18 cellular contexts compared by ENCODE assay signal in genomic region chr22:21819183-21819770, GRCh38. TPM values are rescaled to one million over a fixed set of nuclear protein-coding genes. Genes with fewer than 3 reads are reported as not detected.
DNase-seq lines count a peak whose midpoint lies in the region; ATAC-seq, FAIRE-seq and TF ChIP-seq lines count a peak whose summit lies in the region.
"Had no signal": no experiment of that assay in that cellular context is flagged by ENCODE, and none has a peak within 500 bp of the region (broad histone marks: within the 10 kb centered on the region; RNA-seq: fewer than 3 reads in every experiment).

No MANE protein-coding gene starts in this region.

- peaks cover 63 to 99% (median 83%) of the 10 kb centered on the region in 11 experiments for H4K20me1 ChIP-seq in BLaER1 treated with 17β-estradiol and CSF1 and Interleukin-3, amounts not matched to agents 10 nM and 100 nM

- no peak for FAIRE-seq in GM19239 (lab: Jason Lieb, UNC)

- H3K4me3 ChIP-seq in BLaER1 treated with 17β-estradiol and CSF1 and Interleukin-3, amounts not matched to agents 10 nM and 100 nM, result no peak overlapping the region
- H3K4me3 ChIP-seq: body of pancreas, uterus had no signal

- H3K4me1 ChIP-seq in BLaER1 treated with 17β-estradiol and CSF1 and Interleukin-3, amounts not matched to agents 10 nM and 100 nM, result peaks cover 56 to 82% (median 74%) of the 10 kb centered on the region in 10 experiments
- H3K4me1 ChIP-seq: uterus had no signal

- peak overlapping the region; percentile 81 to 100 (median 96) for H3K4me2 ChIP-seq in BLaER1 treated with 17β-estradiol and CSF1 and Interleukin-3, amounts not matched to agents 10 nM and 100 nM

- CTCF ChIA-PET in activated CD4-positive, alpha-beta T cell treated with anti-CD3 and anti-CD28 coated beads, Interleukin-2, amount 10 ng/mL, durations not matched to agents 7 days and 5 days (lab: Charles Lee), result interaction anchor here (0.6 to 1.1 kb wide), 4 partner anchors 33 to 1300 kb away, joined by 3 to 4 read pairs (median 3); no protein-coding TSS in a partner anchor

- H3K27me3 Mint-ChIP-seq in HFFc6 (ENCODE audit: insufficient read depth), result no peaks in the 10 kb centered on the region; the same call in 1 of the 2 replicates
- no peaks in the 10 kb centered on the region for H3K27me3 Mint-ChIP-seq in dendritic cell treated with granulocyte-macrophage colony-stimulating factor and Interleukin-4, amounts not matched to agents 40 ng/mL and 50 ng/mL, for 4 days
- H3K27me3 Mint-ChIP-seq in naive thymus-derived CD8-positive, alpha-beta T cell, result no peaks in the 10 kb centered on the region
- H3K27me3 Mint-ChIP-seq in activated CD4-positive, alpha-beta T cell treated with anti-CD3 and anti-CD28 coated beads, Interleukin-2, amount 10 ng/mL, durations not matched to agents 7 days and 5 days, result no peaks in the 10 kb centered on the region

- no peak for TF ChIP-seq CTCF in HFFc6 (IDR thresholded peaks at IDR 0.05)

- no peaks in the 10 kb centered on the region for H3K9me3 Mint-ChIP-seq in HFFc6
- no peaks in the 10 kb centered on the region for H3K9me3 Mint-ChIP-seq in dendritic cell treated with granulocyte-macrophage colony-stimulating factor and Interleukin-4, amounts not matched to agents 40 ng/mL and 50 ng/mL, for 4 days
- H3K9me3 Mint-ChIP-seq in naive thymus-derived CD8-positive, alpha-beta T cell, result no peaks in the 10 kb centered on the region
- H3K9me3 Mint-ChIP-seq in activated CD4-positive, alpha-beta T cell treated with anti-CD3 and anti-CD28 coated beads, Interleukin-2, amount 10 ng/mL, durations not matched to agents 7 days and 5 days, result no peaks in the 10 kb centered on the region
- H3K9me3 Mint-ChIP-seq: activated naive CD4-positive, alpha-beta T cell treated with anti-CD3 and anti-CD28 coated beads for 36 hours had no signal

- H3K9me3 ChIP-seq in BLaER1 treated with 17β-estradiol and CSF1 and Interleukin-3, amounts not matched to agents 10 nM and 100 nM (replicated peaks in 1 of 11), result no peaks in the 10 kb centered on the region
- H3K9me3 ChIP-seq: body of pancreas, uterus had no signal

- no peak for DNase-seq in HFFc6
- DNase-seq in naive thymus-derived CD8-positive, alpha-beta T cell, result no peak
- no peak for DNase-seq in GM19239 (ENCODE audit: insufficient read length, low spot score)
- DNase-seq in NCI-H128 (lab: John Stamatoyannopoulos, UW; ENCODE audit: unreplicated experiment), result no peak
- DNase-seq in activated CD4-positive, alpha-beta T cell treated with anti-CD3 and anti-CD28 coated beads, Interleukin-2, amount 10 ng/mL, durations not matched to agents 7 days and 5 days, result no peak
- DNase-seq in A172 (ENCODE audit: low spot score), result no peak
- DNase-seq: activated naive CD4-positive, alpha-beta T cell treated with anti-CD3 and anti-CD28 coated beads for 36 hours; body of pancreas; dermis blood vessel endothelial cell; mesenchymal stem cell; NCI-H2029; NCI-H446 treated with DMSO at 0.1 percent for 48 hours; occipital lobe; right cardiac atrium; uterus had no signal

- intact Hi-C loops in dendritic cell treated with granulocyte-macrophage colony-stimulating factor and Interleukin-4, amounts not matched to agents 40 ng/mL and 50 ng/mL, for 4 days (cut with micrococcal nuclease), result loop anchor here (5.0 kb wide), 1 partner anchor 43 kb away; no protein-coding TSS in a partner anchor

- peaks cover 59% of the 10 kb centered on the region for H3K4me1 Mint-ChIP-seq in HFFc6 (ENCODE audit: low read depth)
- peaks cover 80% of the 10 kb centered on the region for H3K4me1 Mint-ChIP-seq in dendritic cell treated with granulocyte-macrophage colony-stimulating factor and Interleukin-4, amounts not matched to agents 40 ng/mL and 50 ng/mL, for 4 days (ENCODE audit: low read depth)
- H3K4me1 Mint-ChIP-seq in naive thymus-derived CD8-positive, alpha-beta T cell, result peaks cover 31 to 87% (median 76%) of the 10 kb centered on the region in 4 donors
- H3K4me1 Mint-ChIP-seq in activated CD4-positive, alpha-beta T cell treated with anti-CD3 and anti-CD28 coated beads, Interleukin-2, amount 10 ng/mL, durations not matched to agents 7 days and 5 days, result peaks cover 53% of the 10 kb centered on the region

- H3K9ac ChIP-seq in BLaER1 treated with 17β-estradiol and CSF1 and Interleukin-3, amounts not matched to agents 10 nM and 100 nM, result peak overlapping the region in 5 of 11 experiments; percentile 10 to 77 (median 26); a peak in 4 of 22 replicates

- H3K27ac ChIP-seq in BLaER1 treated with 17β-estradiol and CSF1 and Interleukin-3, amounts not matched to agents 10 nM and 100 nM, result peak overlapping the region in 10 of 11 experiments; percentile 11 to 96 (median 84); a peak in 11 of 22 replicates
- H3K27ac ChIP-seq: body of pancreas, uterus had no signal

- H3K27ac Mint-ChIP-seq in HFFc6, result peak overlapping the region; percentile 99
- peak overlapping the region; percentile 99 for H3K27ac Mint-ChIP-seq in dendritic cell treated with granulocyte-macrophage colony-stimulating factor and Interleukin-4, amounts not matched to agents 40 ng/mL and 50 ng/mL, for 4 days
- peak overlapping the region; percentile 93 to 100 (median 97) for H3K27ac Mint-ChIP-seq in naive thymus-derived CD8-positive, alpha-beta T cell
- no peak overlapping the region for H3K27ac Mint-ChIP-seq in activated CD4-positive, alpha-beta T cell treated with anti-CD3 and anti-CD28 coated beads, Interleukin-2, amount 10 ng/mL, durations not matched to agents 7 days and 5 days
- H3K27ac Mint-ChIP-seq: activated naive CD4-positive, alpha-beta T cell treated with anti-CD3 and anti-CD28 coated beads for 36 hours had no signal

- ATAC-seq in naive thymus-derived CD8-positive, alpha-beta T cell, result no peak
- ATAC-seq: body of pancreas, esophagus mucosa, right cardiac atrium had no signal

- no peaks in the 10 kb centered on the region for H3K27me3 ChIP-seq in BLaER1 treated with 17β-estradiol and CSF1 and Interleukin-3, amounts not matched to agents 10 nM and 100 nM
- H3K27me3 ChIP-seq: body of pancreas, uterus had no signal

- H3K4me3 Mint-ChIP-seq in HFFc6, result no peak overlapping the region
- H3K4me3 Mint-ChIP-seq in dendritic cell treated with granulocyte-macrophage colony-stimulating factor and Interleukin-4, amounts not matched to agents 40 ng/mL and 50 ng/mL, for 4 days, result peak overlapping the region; percentile 86
- peak overlapping the region in 5 of 10 donors; percentile 26 to 55 (median 40) for H3K4me3 Mint-ChIP-seq in naive thymus-derived CD8-positive, alpha-beta T cell
- no peak overlapping the region for H3K4me3 Mint-ChIP-seq in activated CD4-positive, alpha-beta T cell treated with anti-CD3 and anti-CD28 coated beads, Interleukin-2, amount 10 ng/mL, durations not matched to agents 7 days and 5 days
- H3K4me3 Mint-ChIP-seq: activated naive CD4-positive, alpha-beta T cell treated with anti-CD3 and anti-CD28 coated beads for 36 hours had no signal

- H3K36me3 ChIP-seq in BLaER1 treated with 17β-estradiol and CSF1 and Interleukin-3, amounts not matched to agents 10 nM and 100 nM, result peaks cover 0 to 26% (median 8%) of the 10 kb centered on the region in 11 experiments; a peak in 8 of 22 replicates
- H3K36me3 ChIP-seq: uterus had no signal

- POLR2A ChIA-PET in naive thymus-derived CD8-positive, alpha-beta T cell (lab: Charles Lee), result no interaction called here
- POLR2A ChIA-PET in activated CD4-positive, alpha-beta T cell treated with anti-CD3 and anti-CD28 coated beads, Interleukin-2, amount 10 ng/mL, durations not matched to agents 7 days and 5 days (lab: Charles Lee), result interaction anchor here (0.5 kb wide), 1 partner anchor 237 kb away, joined by 5 read pairs; no protein-coding TSS in a partner anchor

- no peaks in the 10 kb centered on the region for H3K36me3 Mint-ChIP-seq in HFFc6 (ENCODE audit: low read depth)
- peaks cover 57% of the 10 kb centered on the region for H3K36me3 Mint-ChIP-seq in dendritic cell treated with granulocyte-macrophage colony-stimulating factor and Interleukin-4, amounts not matched to agents 40 ng/mL and 50 ng/mL, for 4 days (ENCODE audit: low read depth)
- H3K36me3 Mint-ChIP-seq in naive thymus-derived CD8-positive, alpha-beta T cell, result peaks cover 0 to 8% (median 0%) of the 10 kb centered on the region in 3 donors
- peaks cover 13% of the 10 kb centered on the region for H3K36me3 Mint-ChIP-seq in activated CD4-positive, alpha-beta T cell treated with anti-CD3 and anti-CD28 coated beads, Interleukin-2, amount 10 ng/mL, durations not matched to agents 7 days and 5 days (ENCODE audit: low read depth)

RNA-seq across cellular contexts. Expression of gene MAPK1, which starts 48.2 kb away (rescaled TPM):
- 100 to 1,000 TPM; 140 to 178 (median 160) TPM for total RNA-seq in HFFc6 (2021; fragmentation: NEBNext Ultra II Directional; extraction: Animal tissue kit (Norgen Biotek cat#: 25700))
- total RNA-seq in naive thymus-derived CD8-positive, alpha-beta T cell, result 100 to 1,000 TPM; 119 TPM
- polyA plus RNA-seq in naive thymus-derived CD8-positive, alpha-beta T cell, result 10 to 100 TPM; 62.9 to 92.8 (median 78.9) TPM
- total RNA-seq in activated CD4-positive, alpha-beta T cell treated with anti-CD3 and anti-CD28 coated beads, Interleukin-2, amount 10 ng/mL, durations not matched to agents 7 days and 5 days, result 100 to 1,000 TPM; 123 to 139 TPM
- total RNA-seq in A172 (2014; rRNA removed; shearing (Covaris generic)), result 40.6 and 41.2 TPM in 2 replicates
